In genomic region chr19:15108845-15109767, GRCh38 we compare ENCODE assay signal across 1 cellular context.
TF ChIP-seq lines count a peak whose summit lies in the region.

No MANE protein-coding gene starts in this region.

TF ChIP-seq in GM23338, 12 proteins besides CTCF, POLR2A, EP300 and RAD21 (continued from another document):
- TF ChIP-seq, protein P1, sequence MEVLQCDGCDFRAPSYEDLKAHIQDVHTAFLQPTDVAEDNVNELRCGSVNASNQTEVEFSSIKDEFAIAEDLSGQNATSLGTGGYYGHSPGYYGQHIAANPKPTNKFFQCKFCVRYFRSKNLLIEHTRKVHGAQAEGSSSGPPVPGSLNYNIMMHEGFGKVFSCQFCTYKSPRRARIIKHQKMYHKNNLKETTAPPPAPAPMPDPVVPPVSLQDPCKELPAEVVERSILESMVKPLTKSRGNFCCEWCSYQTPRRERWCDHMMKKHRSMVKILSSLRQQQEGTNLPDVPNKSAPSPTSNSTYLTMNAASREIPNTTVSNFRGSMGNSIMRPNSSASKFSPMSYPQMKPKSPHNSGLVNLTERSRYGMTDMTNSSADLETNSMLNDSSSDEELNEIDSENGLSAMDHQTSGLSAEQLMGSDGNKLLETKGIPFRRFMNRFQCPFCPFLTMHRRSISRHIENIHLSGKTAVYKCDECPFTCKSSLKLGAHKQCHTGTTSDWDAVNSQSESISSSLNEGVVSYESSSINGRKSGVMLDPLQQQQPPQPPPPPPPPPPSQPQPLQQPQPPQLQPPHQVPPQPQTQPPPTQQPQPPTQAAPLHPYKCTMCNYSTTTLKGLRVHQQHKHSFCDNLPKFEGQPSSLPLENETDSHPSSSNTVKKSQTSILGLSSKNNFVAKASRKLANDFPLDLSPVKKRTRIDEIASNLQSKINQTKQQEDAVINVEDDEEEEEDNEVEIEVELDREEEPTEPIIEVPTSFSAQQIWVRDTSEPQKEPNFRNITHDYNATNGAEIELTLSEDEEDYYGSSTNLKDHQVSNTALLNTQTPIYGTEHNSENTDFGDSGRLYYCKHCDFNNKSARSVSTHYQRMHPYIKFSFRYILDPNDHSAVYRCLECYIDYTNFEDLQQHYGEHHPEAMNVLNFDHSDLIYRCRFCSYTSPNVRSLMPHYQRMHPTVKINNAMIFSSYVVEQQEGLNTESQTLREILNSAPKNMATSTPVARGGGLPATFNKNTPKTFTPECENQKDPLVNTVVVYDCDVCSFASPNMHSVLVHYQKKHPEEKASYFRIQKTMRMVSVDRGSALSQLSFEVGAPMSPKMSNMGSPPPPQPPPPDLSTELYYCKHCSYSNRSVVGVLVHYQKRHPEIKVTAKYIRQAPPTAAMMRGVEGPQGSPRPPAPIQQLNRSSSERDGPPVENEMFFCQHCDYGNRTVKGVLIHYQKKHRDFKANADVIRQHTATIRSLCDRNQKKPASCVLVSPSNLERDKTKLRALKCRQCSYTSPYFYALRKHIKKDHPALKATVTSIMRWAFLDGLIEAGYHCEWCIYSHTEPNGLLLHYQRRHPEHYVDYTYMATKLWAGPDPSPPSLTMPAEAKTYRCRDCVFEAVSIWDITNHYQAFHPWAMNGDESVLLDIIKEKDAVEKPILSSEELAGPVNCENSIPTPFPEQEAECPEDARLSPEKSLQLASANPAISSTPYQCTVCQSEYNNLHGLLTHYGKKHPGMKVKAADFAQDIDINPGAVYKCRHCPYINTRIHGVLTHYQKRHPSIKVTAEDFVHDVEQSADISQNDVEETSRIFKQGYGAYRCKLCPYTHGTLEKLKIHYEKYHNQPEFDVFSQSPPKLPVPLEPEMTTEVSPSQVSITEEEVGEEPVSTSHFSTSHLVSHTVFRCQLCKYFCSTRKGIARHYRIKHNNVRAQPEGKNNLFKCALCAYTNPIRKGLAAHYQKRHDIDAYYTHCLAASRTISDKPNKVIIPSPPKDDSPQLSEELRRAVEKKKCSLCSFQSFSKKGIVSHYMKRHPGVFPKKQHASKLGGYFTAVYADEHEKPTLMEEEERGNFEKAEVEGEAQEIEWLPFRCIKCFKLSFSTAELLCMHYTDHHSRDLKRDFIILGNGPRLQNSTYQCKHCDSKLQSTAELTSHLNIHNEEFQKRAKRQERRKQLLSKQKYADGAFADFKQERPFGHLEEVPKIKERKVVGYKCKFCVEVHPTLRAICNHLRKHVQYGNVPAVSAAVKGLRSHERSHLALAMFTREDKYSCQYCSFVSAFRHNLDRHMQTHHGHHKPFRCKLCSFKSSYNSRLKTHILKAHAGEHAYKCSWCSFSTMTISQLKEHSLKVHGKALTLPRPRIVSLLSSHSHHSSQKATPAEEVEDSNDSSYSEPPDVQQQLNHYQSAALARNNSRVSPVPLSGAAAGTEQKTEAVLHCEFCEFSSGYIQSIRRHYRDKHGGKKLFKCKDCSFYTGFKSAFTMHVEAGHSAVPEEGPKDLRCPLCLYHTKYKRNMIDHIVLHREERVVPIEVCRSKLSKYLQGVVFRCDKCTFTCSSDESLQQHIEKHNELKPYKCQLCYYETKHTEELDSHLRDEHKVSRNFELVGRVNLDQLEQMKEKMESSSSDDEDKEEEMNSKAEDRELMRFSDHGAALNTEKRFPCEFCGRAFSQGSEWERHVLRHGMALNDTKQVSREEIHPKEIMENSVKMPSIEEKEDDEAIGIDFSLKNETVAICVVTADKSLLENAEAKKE (CRISPR knock-in tag; IDR thresholded peaks at IDR 0.05), result no peak
- TF ChIP-seq EZH2 (IDR thresholded peaks at IDR 0.05; ENCODE audit: low read depth, unreplicated experiment), result no peak
- TF ChIP-seq, protein P2, sequence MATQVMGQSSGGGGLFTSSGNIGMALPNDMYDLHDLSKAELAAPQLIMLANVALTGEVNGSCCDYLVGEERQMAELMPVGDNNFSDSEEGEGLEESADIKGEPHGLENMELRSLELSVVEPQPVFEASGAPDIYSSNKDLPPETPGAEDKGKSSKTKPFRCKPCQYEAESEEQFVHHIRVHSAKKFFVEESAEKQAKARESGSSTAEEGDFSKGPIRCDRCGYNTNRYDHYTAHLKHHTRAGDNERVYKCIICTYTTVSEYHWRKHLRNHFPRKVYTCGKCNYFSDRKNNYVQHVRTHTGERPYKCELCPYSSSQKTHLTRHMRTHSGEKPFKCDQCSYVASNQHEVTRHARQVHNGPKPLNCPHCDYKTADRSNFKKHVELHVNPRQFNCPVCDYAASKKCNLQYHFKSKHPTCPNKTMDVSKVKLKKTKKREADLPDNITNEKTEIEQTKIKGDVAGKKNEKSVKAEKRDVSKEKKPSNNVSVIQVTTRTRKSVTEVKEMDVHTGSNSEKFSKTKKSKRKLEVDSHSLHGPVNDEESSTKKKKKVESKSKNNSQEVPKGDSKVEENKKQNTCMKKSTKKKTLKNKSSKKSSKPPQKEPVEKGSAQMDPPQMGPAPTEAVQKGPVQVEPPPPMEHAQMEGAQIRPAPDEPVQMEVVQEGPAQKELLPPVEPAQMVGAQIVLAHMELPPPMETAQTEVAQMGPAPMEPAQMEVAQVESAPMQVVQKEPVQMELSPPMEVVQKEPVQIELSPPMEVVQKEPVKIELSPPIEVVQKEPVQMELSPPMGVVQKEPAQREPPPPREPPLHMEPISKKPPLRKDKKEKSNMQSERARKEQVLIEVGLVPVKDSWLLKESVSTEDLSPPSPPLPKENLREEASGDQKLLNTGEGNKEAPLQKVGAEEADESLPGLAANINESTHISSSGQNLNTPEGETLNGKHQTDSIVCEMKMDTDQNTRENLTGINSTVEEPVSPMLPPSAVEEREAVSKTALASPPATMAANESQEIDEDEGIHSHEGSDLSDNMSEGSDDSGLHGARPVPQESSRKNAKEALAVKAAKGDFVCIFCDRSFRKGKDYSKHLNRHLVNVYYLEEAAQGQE (IDR thresholded peaks at IDR 0.05; ENCODE audit: unreplicated experiment), result no peak
- TF ChIP-seq JUNB (IDR thresholded peaks at IDR 0.05; ENCODE audit: unreplicated experiment), result no peak
